ENCODE assay signal across 28 cellular contexts in genomic region chr15:37628507-37628906, GRCh38.
"Had no signal": no experiment of that assay in that cellular context is flagged by ENCODE, and none has a peak within 500 bp of the region (broad histone marks: within the 10 kb centered on the region; RNA-seq: fewer than 3 reads in every experiment).

No MANE protein-coding gene starts in this region.

- H3K4me3 ChIP-seq: colonic mucosa, coronary artery, dorsolateral prefrontal cortex, esophagus muscularis mucosa, esophagus squamous epithelium, gastrocnemius medialis, gastroesophageal sphincter, heart left ventricle, heart right ventricle had no signal

- H3K27ac ChIP-seq: colonic mucosa, coronary artery, dorsolateral prefrontal cortex, epithelial cell of prostate, esophagus muscularis mucosa, esophagus squamous epithelium, foreskin keratinocyte, gastrocnemius medialis, gastroesophageal sphincter, heart left ventricle, heart right ventricle had no signal

- H3K27me3 ChIP-seq: colonic mucosa, esophagus muscularis mucosa, esophagus squamous epithelium, gastrocnemius medialis, gastroesophageal sphincter, heart left ventricle, heart right ventricle had no signal

- H3K36me3 ChIP-seq: colonic mucosa, esophagus muscularis mucosa, esophagus squamous epithelium, gastrocnemius medialis, gastroesophageal sphincter, heart left ventricle, heart right ventricle had no signal

- FAIRE-seq: colon, endometrium, endothelial cell of umbilical vein, frontal cortex had no signal

- H3K4me1 ChIP-seq: colonic mucosa, esophagus muscularis mucosa, esophagus squamous epithelium, foreskin keratinocyte, gastrocnemius medialis, gastroesophageal sphincter, heart left ventricle, heart right ventricle had no signal

- H3K9me3 ChIP-seq: colonic mucosa, esophagus muscularis mucosa, esophagus squamous epithelium, gastrocnemius medialis, gastroesophageal sphincter, heart left ventricle, heart right ventricle had no signal

- ATAC-seq: effector memory CD8-positive, alpha-beta T cell; esophagus mucosa; foreskin keratinocyte; gastrocnemius medialis; gastroesophageal sphincter; heart left ventricle; heart right ventricle had no signal

- DNase-seq: colonic mucosa; cortex of kidney; dermis blood vessel endothelial cell; dorsolateral prefrontal cortex; effector CD4-positive, alpha-beta T cell; effector CD8-positive, alpha-beta T cell; effector memory CD4-positive, alpha-beta T cell; effector memory CD8-positive, alpha-beta T cell; endodermal cell; erythroblast; esophagus squamous epithelium; foreskin fibroblast; foreskin keratinocyte; foreskin melanocyte; gastrocnemius medialis; glutamatergic neuron; head of caudate nucleus; heart left ventricle; heart right ventricle had no signal
